1 cellular context compared by ENCODE assay signal in the genomic region with DNA sequence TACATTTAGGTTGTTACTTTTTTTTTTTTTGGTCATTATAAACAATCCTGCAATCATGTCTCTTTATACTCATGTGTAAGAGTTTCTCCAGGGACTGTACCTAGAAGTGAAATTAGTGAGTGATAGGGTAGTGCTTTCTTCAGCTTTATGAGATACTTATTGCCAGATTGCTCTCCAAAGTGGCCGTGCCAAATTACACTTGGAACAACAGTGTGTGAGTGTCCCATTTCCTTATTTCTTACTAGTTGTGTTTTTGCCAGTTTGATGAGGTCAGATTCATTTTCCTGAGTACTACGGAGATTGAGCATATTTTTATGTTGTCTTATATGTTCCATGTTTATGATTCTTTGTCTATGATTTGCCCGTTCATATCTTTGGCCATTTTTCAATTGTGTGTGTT.
TF ChIP-seq lines count a peak whose summit lies in the region.

No MANE protein-coding gene starts in this region.

TF ChIP-seq in endothelial cell of umbilical vein, 7 proteins besides CTCF, POLR2A, EP300 and RAD21 (continued from another document):
- no peak for TF ChIP-seq EZH2 (IDR thresholded peaks at IDR 0.05; ENCODE audit: borderline replicate concordance, low read depth, low read length, severe bottlenecking)
- TF ChIP-seq FOS (IDR thresholded peaks at IDR 0.05; ENCODE audit: borderline replicate concordance, insufficient read depth, low read length): no peak
- no peak for TF ChIP-seq MAX (IDR thresholded peaks at IDR 0.05; ENCODE audit: insufficient read depth, insufficient read length)
